8 cellular contexts compared by ENCODE assay signal in genomic region chr3:46946856-46947544, GRCh38. TPM values are rescaled to one million over a fixed set of nuclear protein-coding genes. Genes with fewer than 3 reads are reported as not detected.
DNase-seq lines count a peak whose midpoint lies in the region; ATAC-seq and TF ChIP-seq lines count a peak whose summit lies in the region.

No MANE protein-coding gene starts in this region.

- DNase-seq in Karpas-422 (peak; percentile 50), esophagus squamous epithelium (lab: John Stamatoyannopoulos, UW) (no peak), smooth muscle cell (lab: John Stamatoyannopoulos, UW; ENCODE audit: unreplicated experiment) (no peak), GM23338 (ENCODE audit: low spot score) (no peak), foreskin melanocyte (no peak)
- DNase-seq in activated CD8-positive, alpha-beta memory T cell treated with anti-CD3 and anti-CD28 coated beads, Interleukin-2, amount 10 ng/mL, durations not matched to agents 7 days and 5 days, result peak; percentile 89

- H3K4me1 ChIP-seq in Karpas-422 (ENCODE audit: low read length) (peaks cover 97% of the 10 kb centered on the region), esophagus squamous epithelium (peaks cover 76 to 98% (median 92%) of the 10 kb centered on the region in 3 donors), smooth muscle cell (ENCODE audit: low read depth) (peaks cover 13% of the 10 kb centered on the region), GM23338 (ENCODE audit: insufficient read depth) (peaks cover 31% of the 10 kb centered on the region)

- intact Hi-C loops in esophagus squamous epithelium (cut with DNase I), result no loop called here

- H3K79me2 ChIP-seq in Karpas-422 (ENCODE audit: low read length), result peaks cover 98% of the 10 kb centered on the region
- peaks cover 91% of the 10 kb centered on the region for H3K79me2 ChIP-seq in smooth muscle cell (ENCODE audit: low read depth)
- peaks cover 98% of the 10 kb centered on the region for H3K79me2 ChIP-seq in GM23338 (replicated peaks; ENCODE audit: insufficient read depth)

- no peak for TF ChIP-seq POLR2A in esophagus squamous epithelium (IDR thresholded peaks at IDR 0.05)

- H3K27ac ChIP-seq in Karpas-422 (ENCODE audit: low read length) (peak overlapping the region; percentile 74), esophagus squamous epithelium (peak overlapping the region; percentile 88 to 96 (median 93)), smooth muscle cell (ENCODE audit: low read depth) (peak overlapping the region; percentile 83), GM23338 (ENCODE audit: low read depth) (no peak overlapping the region)

- no peaks in the 10 kb centered on the region for H3K9me3 ChIP-seq in Karpas-422 (ENCODE audit: low read length)
- no peaks in the 10 kb centered on the region for H3K9me3 ChIP-seq in esophagus squamous epithelium
- no peaks in the 10 kb centered on the region for H3K9me3 ChIP-seq in smooth muscle cell (replicated peaks; ENCODE audit: low read depth)

- peaks cover 17% of the 10 kb centered on the region for H3K36me3 ChIP-seq in Karpas-422 (ENCODE audit: insufficient read depth, low read length)
- peaks cover 0 to 11% (median 0%) of the 10 kb centered on the region in 3 donors for H3K36me3 ChIP-seq in esophagus squamous epithelium
- H3K36me3 ChIP-seq in smooth muscle cell (ENCODE audit: low read depth), result no peaks in the 10 kb centered on the region
- H3K36me3 ChIP-seq in GM23338 (ENCODE audit: insufficient read depth), result no peaks in the 10 kb centered on the region

- CTCF ChIA-PET in activated CD8-positive, alpha-beta memory T cell treated with anti-CD3 and anti-CD28 coated beads, Interleukin-2, amount 10 ng/mL, durations not matched to agents 7 days and 5 days (lab: Charles Lee), result interaction anchor here (1.2 to 3.2 kb wide), 10 partner anchors 11 to 51 kb away, joined by 3 to 23 read pairs (median 9); partner anchors contain the start of gene CCDC12

- no peaks in the 10 kb centered on the region for H3K27me3 Mint-ChIP-seq in activated CD8-positive, alpha-beta memory T cell treated with anti-CD3 and anti-CD28 coated beads, Interleukin-2, amount 10 ng/mL, durations not matched to agents 7 days and 5 days
- peaks cover 7% of the 10 kb centered on the region for H3K27me3 Mint-ChIP-seq in GM23338 (ENCODE audit: insufficient read depth, low read depth, poor library complexity)

- H3F3A ChIP-seq in smooth muscle cell (ENCODE audit: low read depth), result peaks cover 3% of the 10 kb centered on the region
- no peaks in the 10 kb centered on the region for H3F3A ChIP-seq in GM23338 (replicated peaks; ENCODE audit: low read depth)

- TF ChIP-seq CTCF in esophagus squamous epithelium (IDR thresholded peaks at IDR 0.05), result no peak
- TF ChIP-seq CTCF in smooth muscle cell (IDR thresholded peaks at IDR 0.05; ENCODE audit: borderline replicate concordance, insufficient read depth, poor library complexity, severe bottlenecking), result no peak
- TF ChIP-seq CTCF in GM23338 (conservative IDR thresholded peaks at IDR 0.05; ENCODE audit: low read depth in 2 of 2), result no peak

- no peak overlapping the region for H3K4me2 ChIP-seq in Karpas-422 (ENCODE audit: low read depth, low read length, poor library complexity, severe bottlenecking)
- no peak overlapping the region for H3K4me2 ChIP-seq in smooth muscle cell
- H3K4me2 ChIP-seq in GM23338, result no peak overlapping the region

- H3K9me3 Mint-ChIP-seq in activated CD8-positive, alpha-beta memory T cell treated with anti-CD3 and anti-CD28 coated beads, Interleukin-2, amount 10 ng/mL, durations not matched to agents 7 days and 5 days (ENCODE audit: low read depth), result no peaks in the 10 kb centered on the region
- no peaks in the 10 kb centered on the region; the same call in 2 of the 3 replicates for H3K9me3 Mint-ChIP-seq in GM23338

- H3K4me3 Mint-ChIP-seq in activated CD8-positive, alpha-beta memory T cell treated with anti-CD3 and anti-CD28 coated beads, Interleukin-2, amount 10 ng/mL, durations not matched to agents 7 days and 5 days, result peak overlapping the region; percentile 66
- no peak overlapping the region for H3K4me3 Mint-ChIP-seq in GM23338

- H3K9me2 ChIP-seq in Karpas-422 (replicated peaks; ENCODE audit: insufficient read depth, low read length) (no peaks in the 10 kb centered on the region), GM23338 (ENCODE audit: insufficient read depth) (no peaks in the 10 kb centered on the region)

- H3K9ac ChIP-seq in Karpas-422 (ENCODE audit: low read length), result peak overlapping the region; percentile 26
- H3K9ac ChIP-seq in smooth muscle cell (ENCODE audit: low read depth), result peak overlapping the region; percentile 60

- H3K27ac Mint-ChIP-seq in activated CD8-positive, alpha-beta memory T cell treated with anti-CD3 and anti-CD28 coated beads, Interleukin-2, amount 10 ng/mL, durations not matched to agents 7 days and 5 days, result peak overlapping the region; percentile 97
- H3K27ac Mint-ChIP-seq in GM23338, result no peak overlapping the region

- peak; percentile 72 for ATAC-seq in activated CD8-positive, alpha-beta memory T cell treated with anti-CD3 and anti-CD28 coated beads, Interleukin-2, amount 10 ng/mL, durations not matched to agents 7 days and 5 days
- ATAC-seq in GM23338 (no peak), GM18909 (IDR thresholded peaks at IDR 0.05; ENCODE audit: poor library complexity, unreplicated experiment) (no peak), HG03571 (IDR thresholded peaks at IDR 0.05; ENCODE audit: unreplicated experiment) (no peak)

- no peak overlapping the region for H3K4me3 ChIP-seq in Karpas-422 (ENCODE audit: low read length)
- no peak overlapping the region for H3K4me3 ChIP-seq in esophagus squamous epithelium
- no peak overlapping the region for H3K4me3 ChIP-seq in smooth muscle cell
- no peak overlapping the region for H3K4me3 ChIP-seq in GM23338

- H3K4me1 Mint-ChIP-seq in activated CD8-positive, alpha-beta memory T cell treated with anti-CD3 and anti-CD28 coated beads, Interleukin-2, amount 10 ng/mL, durations not matched to agents 7 days and 5 days, result peaks cover 71% of the 10 kb centered on the region
- peaks cover 61% of the 10 kb centered on the region for H3K4me1 Mint-ChIP-seq in GM23338

- no peaks in the 10 kb centered on the region for H3K27me3 ChIP-seq in Karpas-422 (ENCODE audit: low read length)
- H3K27me3 ChIP-seq in esophagus squamous epithelium, result no peaks in the 10 kb centered on the region
- H3K27me3 ChIP-seq in smooth muscle cell (ENCODE audit: low read depth), result no peaks in the 10 kb centered on the region
- no peaks in the 10 kb centered on the region for H3K27me3 ChIP-seq in GM23338 (ENCODE audit: insufficient read depth)

- H2AFZ ChIP-seq in Karpas-422 (ENCODE audit: low read length) (no peak overlapping the region), smooth muscle cell (ENCODE audit: low read depth) (no peak overlapping the region), GM23338 (no peak overlapping the region)

- peaks cover 30% of the 10 kb centered on the region for H3K36me3 Mint-ChIP-seq in activated CD8-positive, alpha-beta memory T cell treated with anti-CD3 and anti-CD28 coated beads, Interleukin-2, amount 10 ng/mL, durations not matched to agents 7 days and 5 days
- peaks cover 18% of the 10 kb centered on the region for H3K36me3 Mint-ChIP-seq in GM23338 (ENCODE audit: low read depth)

- peaks cover 36% of the 10 kb centered on the region; the same call in 1 of the 2 replicates for H4K20me1 ChIP-seq in Karpas-422 (ENCODE audit: insufficient read depth, low read depth, low read length)
- peaks cover 97% of the 10 kb centered on the region for H4K20me1 ChIP-seq in smooth muscle cell (ENCODE audit: low read depth)
- peaks cover 63% of the 10 kb centered on the region for H4K20me1 ChIP-seq in GM23338 (replicated peaks; ENCODE audit: insufficient read depth)

- 29 to 50% methylated on average over 2 of the region's 7 CpGs for WGBS in esophagus squamous epithelium, 2 donors
- 19% methylated on average over 7 of the region's 7 CpGs for WGBS in smooth muscle cell (ENCODE audit: low lambda C conversion rate)

TF ChIP-seq in GM23338, 12 proteins besides CTCF, POLR2A, EP300 and RAD21 (continues in another document):
- TF ChIP-seq ZNF114 (CRISPR knock-in tag; IDR thresholded peaks at IDR 0.05) (no peak), CREB1 (CRISPR knock-in tag; IDR thresholded peaks at IDR 0.05; ENCODE audit: low read depth) (no peak), EZH2 (IDR thresholded peaks at IDR 0.05; ENCODE audit: low read depth, unreplicated experiment) (no peak)

RNA-seq across cellular contexts. Expression of gene CCDC12, which starts 29.5 kb away (rescaled TPM):
- total RNA-seq in Karpas-422 (2014; rRNA removed; shearing (Covaris generic); ENCODE audit: low replicate concordance), result 40.2 and 83.5 TPM in 2 replicates
- total RNA-seq in activated CD8-positive, alpha-beta memory T cell treated with anti-CD3 and anti-CD28 coated beads, Interleukin-2, amount 10 ng/mL, durations not matched to agents 7 days and 5 days, result 10 to 100 TPM; 65.9 to 72.7 TPM
- total RNA-seq in esophagus squamous epithelium (10 to 100 TPM; 55.5 to 87.5 (median 67.5) TPM), smooth muscle cell (12.5 and 23.9 TPM in 2 replicates)
- polyA plus RNA-seq in smooth muscle cell (52.4 and 69.0 TPM in 2 replicates), GM23338 (2016; fragmentation: Nextera tagmentation; extraction: Ambion mirVana) (133 and 136 TPM in 2 replicates)
- total RNA-seq in GM23338 (2014; rRNA removed; shearing (Covaris generic)), result 35.1 and 42.9 TPM in 2 replicates

RNA-seq across cellular contexts. Expression of gene NBEAL2, which starts 32.5 kb away (rescaled TPM):
- 60.5 and 133 TPM in 2 replicates for total RNA-seq in Karpas-422 (2014; rRNA removed; shearing (Covaris generic); ENCODE audit: low replicate concordance)
- 100 to 1,000 TPM; 164 to 262 TPM for total RNA-seq in activated CD8-positive, alpha-beta memory T cell treated with anti-CD3 and anti-CD28 coated beads, Interleukin-2, amount 10 ng/mL, durations not matched to agents 7 days and 5 days
- 100 to 1,000 TPM; 128 to 297 (median 185) TPM for total RNA-seq in esophagus squamous epithelium
- 11.0 and 11.9 TPM in 2 replicates for total RNA-seq in smooth muscle cell
- polyA plus RNA-seq in smooth muscle cell, result 4.1 and 26.8 TPM in 2 replicates
- 66.1 and 79.9 TPM in 2 replicates for total RNA-seq in GM23338 (2014; rRNA removed; shearing (Covaris generic))
- 13.5 and 14.0 TPM in 2 replicates for polyA plus RNA-seq in GM23338 (2016; fragmentation: Nextera tagmentation; extraction: Ambion mirVana)

Comparison
In these comparisons a context has a peak if more than half of its experiments do, and no peak if none do; other contexts are left out.
1. DNase-seq: peak in Karpas-422 (single experiment) and activated CD8-positive, alpha-beta memory T cell treated with anti-CD3 and anti-CD28 coated beads, Interleukin-2, amount 10 ng/mL, durations not matched to agents 7 days and 5 days (single experiment); none in esophagus squamous epithelium (single experiment), smooth muscle cell (single experiment), GM23338 (single experiment) and foreskin melanocyte (single experiment).